Comparison of ENCODE assay signal across 9 cellular contexts in genomic region chr19:16383584-16384161, GRCh38. TPM values are rescaled to one million over a fixed set of nuclear protein-coding genes. Genes with fewer than 3 reads are reported as not detected.
DNase-seq lines count a peak whose midpoint lies in the region; ATAC-seq and TF ChIP-seq lines count a peak whose summit lies in the region.
"Had no signal": no experiment of that assay in that cellular context is flagged by ENCODE, and none has a peak within 500 bp of the region (broad histone marks: within the 10 kb centered on the region; RNA-seq: fewer than 3 reads in every experiment).

No MANE protein-coding gene starts in this region.

- TF ChIP-seq POLR2A in spleen (IDR thresholded peaks at IDR 0.05), result no peak

- H3K79me2 ChIP-seq in OCI-LY3 (ENCODE audit: low read length), result no peaks in the 10 kb centered on the region

- H3K9me3 ChIP-seq in OCI-LY3 (ENCODE audit: insufficient read depth, low read length) (no peaks in the 10 kb centered on the region), left ventricle myocardium inferior (replicated peaks) (no peaks in the 10 kb centered on the region), spleen (peaks cover 0 to 4% (median 0%) of the 10 kb centered on the region in 8 donors)
- H3K9me3 ChIP-seq: MG63 had no signal

- H3K27me3 ChIP-seq in OCI-LY3 (ENCODE audit: low read depth, low read length) (no peaks in the 10 kb centered on the region), left ventricle myocardium inferior (ENCODE audit: low read depth) (no peaks in the 10 kb centered on the region), spleen (replicated peaks in 1 of 7) (no peaks in the 10 kb centered on the region)
- H3K27me3 ChIP-seq: MG63 had no signal

- no peak overlapping the region for H2AFZ ChIP-seq in OCI-LY3 (ENCODE audit: low read depth, low read length)

- WGBS in spleen, 5 donors, result 58 to 80% (median 78%) methylated on average over 18 to 21 of the region's 21 CpGs

- intact Hi-C loops in left ventricle myocardium inferior (cut with micrococcal nuclease) (loop anchor here (2.0 kb wide), 1 partner anchor 135 kb away; no protein-coding TSS in a partner anchor), spleen (cut with DNase I; ENCODE audit: low total_unique reads) (loop anchor here (2.0 kb wide), 1 partner anchor 137 kb away; no protein-coding TSS in a partner anchor)

- H3K4me1 ChIP-seq in OCI-LY3 (ENCODE audit: low read length) (peaks cover 18% of the 10 kb centered on the region), left ventricle myocardium inferior (peaks cover 69% of the 10 kb centered on the region), spleen (peaks cover 27 to 81% (median 34%) of the 10 kb centered on the region in 6 donors)

- peak overlapping the region; percentile 47 for H3K4me2 ChIP-seq in OCI-LY3 (ENCODE audit: low read length)

- ATAC-seq in HG03565 (IDR thresholded peaks at IDR 0.05; ENCODE audit: unreplicated experiment), result no peak

- H3K27ac ChIP-seq in OCI-LY3 (ENCODE audit: low read length) (no peak overlapping the region), left ventricle myocardium inferior (replicated peaks) (peak overlapping the region; percentile 91), spleen (peak overlapping the region; percentile 64 to 93 (median 84))

- peaks cover 59% of the 10 kb centered on the region for H4K20me1 ChIP-seq in OCI-LY3 (ENCODE audit: insufficient read depth, low read length)

- H3K4me3 ChIP-seq in GM12865 (ENCODE audit: low read depth, low read length) (no peak overlapping the region), OCI-LY3 (ENCODE audit: low read length) (no peak overlapping the region), left ventricle myocardium inferior (peak overlapping the region; percentile 26), spleen (peak overlapping the region in 1 of 8 donors; percentile 41)
- H3K4me3 ChIP-seq: MG63 had no signal

- peak; percentile 32 for DNase-seq in GM12865 (ENCODE audit: low read depth)
- DNase-seq in left ventricle myocardium inferior, result no peak
- peak; percentile 86 for DNase-seq in spleen
- DNase-seq in GDM1 (lab: John Stamatoyannopoulos, UW), result no peak
- DNase-seq in NCI-H2081 (lab: John Stamatoyannopoulos, UW), result no peak
- DNase-seq: GF-D8 had no signal

- H3K36me3 ChIP-seq in OCI-LY3 (replicated peaks; ENCODE audit: low read depth, low read length), result peaks cover 50% of the 10 kb centered on the region
- H3K36me3 ChIP-seq in left ventricle myocardium inferior, result peaks cover 38% of the 10 kb centered on the region
- H3K36me3 ChIP-seq in spleen, result peaks cover 4 to 80% (median 41%) of the 10 kb centered on the region in 6 donors

- H3K9ac ChIP-seq in OCI-LY3 (ENCODE audit: low read length), result no peak overlapping the region

- no peak for TF ChIP-seq CTCF in GM12865 (IDR thresholded peaks at IDR 0.05; ENCODE audit: insufficient read depth, low read depth, low read length, missing control alignments)
- peak; percentile 15 for TF ChIP-seq CTCF in OCI-LY3 (IDR thresholded peaks at IDR 0.05; ENCODE audit: low read depth, low read length)
- peak; percentile 21 for TF ChIP-seq CTCF in left ventricle myocardium inferior (IDR thresholded peaks at IDR 0.05; ENCODE audit: borderline replicate concordance)
- peak in 4 of 11 experiments; percentile 5 to 47 (median 30) for TF ChIP-seq CTCF in spleen (IDR thresholded peaks at IDR 0.05 in 8 of 11, conservative IDR thresholded peaks at IDR 0.05 in 3 of 11)

RNA-seq across cellular contexts. Expression of gene KLF2, which starts 59.0 kb away (rescaled TPM):
- total RNA-seq in left ventricle myocardium inferior (65.2 TPM), spleen (100 to 1,000 TPM in 6 of 7 donors, 10 to 100 TPM in 1; 86.0 to 179 (median 106) TPM)
- 10 to 100 TPM in 2 of 3 donors, 1 to 10 TPM in 1; 9.7 to 27.1 (median 19.5) TPM for polyA plus RNA-seq in spleen

Comparison
In these comparisons a context has a peak if more than half of its experiments do, and no peak if none do; other contexts are left out.
1. DNase-seq: peak in GM12865 (single experiment) and spleen (single experiment); none in left ventricle myocardium inferior (single experiment), GDM1 (single experiment) and NCI-H2081 (0 of 2).